In the genomic region with DNA sequence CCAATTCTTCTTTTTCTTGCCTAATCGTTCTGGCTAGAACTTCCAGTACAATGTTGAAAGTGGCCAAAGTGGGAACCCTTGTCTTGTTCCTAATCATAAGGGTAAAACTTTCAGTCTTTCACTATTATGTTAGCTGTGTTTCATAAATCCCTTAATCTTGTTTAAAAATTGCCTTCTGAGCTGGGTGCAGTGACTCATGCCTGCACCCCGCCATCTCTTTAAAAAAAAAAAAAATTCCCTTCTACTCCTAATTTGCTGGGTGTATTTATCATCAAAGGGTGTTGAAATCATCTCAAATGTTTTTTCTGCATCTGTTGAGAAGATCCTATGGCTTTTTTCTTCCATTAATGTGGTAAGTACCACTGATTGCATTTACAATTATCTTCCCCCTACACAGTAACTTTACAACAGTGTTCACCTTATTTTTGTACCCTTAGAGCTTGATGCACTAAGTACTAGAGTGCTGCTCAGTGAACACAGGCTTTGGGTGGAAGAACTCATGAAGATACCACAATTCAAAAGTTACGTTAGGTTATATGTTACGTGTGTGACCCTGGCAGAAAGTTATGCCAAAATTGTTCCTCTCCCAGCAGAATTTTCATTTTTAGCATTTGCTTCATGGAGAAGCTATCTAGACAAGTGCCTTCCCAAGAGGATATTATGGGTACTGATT, we compare ENCODE assay signal across 12 cellular contexts.
"Had no signal": no experiment of that assay in that cellular context is flagged by ENCODE, and none has a peak within 500 bp of the region (broad histone marks: within the 10 kb centered on the region; RNA-seq: fewer than 3 reads in every experiment).

No MANE protein-coding gene starts in this region.

- H3K4me3 Mint-ChIP-seq: activated CD8-positive, alpha-beta T cell treated with anti-CD3 and anti-CD28 coated beads, Interleukin-2, amount 10 ng/mL, durations not matched to agents 7 days and 5 days; T-cell had no signal

- H3K27ac Mint-ChIP-seq: activated CD8-positive, alpha-beta T cell treated with anti-CD3 and anti-CD28 coated beads, Interleukin-2, amount 10 ng/mL, durations not matched to agents 7 days and 5 days; T-cell had no signal

- FAIRE-seq: pancreas had no signal

- H3K4me3 ChIP-seq: lung, pancreas, sigmoid colon, thoracic aorta, upper lobe of right lung had no signal

- ATAC-seq: activated CD8-positive, alpha-beta T cell treated with anti-CD3 and anti-CD28 coated beads, Interleukin-2, amount 10 ng/mL, durations not matched to agents 7 days and 5 days; pancreas; T-cell; upper lobe of right lung had no signal

- H3K27me3 ChIP-seq: pancreas, sigmoid colon, upper lobe of right lung had no signal

- H3K27ac ChIP-seq: pancreas, sigmoid colon, thoracic aorta, upper lobe of right lung had no signal

- H3K9me3 ChIP-seq: pancreas, sigmoid colon, thoracic aorta, upper lobe of right lung had no signal

- DNase-seq: activated CD4-positive, CD25-positive, alpha-beta regulatory T cell treated with anti-CD3 and anti-CD28 coated beads, Interleukin-2, amount 50 U/mL, for 72 hours; activated CD8-positive, alpha-beta memory T cell treated with anti-CD3 and anti-CD28 coated beads, Interleukin-2, amount 50 U/mL, for 4 hours; activated CD8-positive, alpha-beta T cell treated with anti-CD3 and anti-CD28 coated beads, Interleukin-2, amount 10 ng/mL, durations not matched to agents 7 days and 5 days; islet precursor cell; pancreas; sigmoid colon; stimulated activated CD4-positive, alpha-beta T cell treated with anti-CD3 and anti-CD28 coated beads, Interleukin-1b, Interleukin-23, amount 100 ng/mL, for 48 hours; T-cell; T1000; upper lobe of right lung had no signal

- H3K27me3 Mint-ChIP-seq: T-cell had no signal

- H3K4me1 ChIP-seq: pancreas, sigmoid colon, upper lobe of right lung had no signal

- H3K9me3 Mint-ChIP-seq: T-cell had no signal
